In the genomic region with DNA sequence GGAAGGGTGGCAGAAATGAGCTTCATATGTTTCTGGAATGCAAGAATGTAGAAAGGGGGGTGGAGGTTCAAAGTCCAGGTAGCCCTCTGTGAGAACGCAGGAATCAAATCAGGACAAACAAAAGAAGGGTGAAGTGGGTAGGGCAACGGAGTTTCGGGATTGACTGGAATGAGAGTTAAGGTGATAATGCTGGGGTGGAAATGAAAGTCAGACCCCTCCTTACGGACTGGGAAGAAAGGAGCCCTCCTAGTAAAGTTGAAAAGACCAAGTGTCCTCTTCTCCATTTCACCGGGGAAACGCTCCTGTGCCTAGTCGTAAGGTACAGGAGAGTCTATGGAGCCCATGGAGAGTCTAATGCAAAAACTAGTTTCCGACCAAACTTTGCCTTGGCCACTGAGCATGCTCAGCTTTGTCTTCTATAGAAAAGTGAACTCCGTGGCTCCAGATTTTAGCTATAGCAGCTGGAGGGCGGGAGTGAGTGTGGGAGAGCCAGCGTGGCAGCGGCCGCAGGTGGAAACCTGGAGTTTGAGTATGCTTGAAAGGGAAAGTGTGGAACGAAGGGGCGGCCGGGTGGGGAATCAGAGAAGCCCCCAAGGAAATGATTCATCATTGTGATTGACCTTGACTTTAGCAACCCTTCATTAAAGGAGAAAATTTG, we compare ENCODE assay signal across 8 cellular contexts. TPM values are rescaled to one million over a fixed set of nuclear protein-coding genes. Genes with fewer than 3 reads are reported as not detected.
DNase-seq lines count a peak whose midpoint lies in the region; ATAC-seq, FAIRE-seq and TF ChIP-seq lines count a peak whose summit lies in the region.

No MANE protein-coding gene starts in this region.

- H3K27ac ChIP-seq in A549 (peak overlapping the region; percentile 95 to 97), PC-3 (ENCODE audit: low read length) (peak overlapping the region; percentile 66), heart left ventricle (peak overlapping the region in 6 of 12 donors; percentile 78 to 89 (median 84)), parathyroid adenoma (peak overlapping the region; percentile 79)

- intact Hi-C loops in PC-3 (cut with micrococcal nuclease) (loop anchor here (1.0 to 10.0 kb wide), 4 partner anchors 41 to 249 kb away; a partner anchor contains a TSS), heart left ventricle (cut with DNase I) (loop anchor here in 5 of 10 donors (5.0 to 10.0 kb wide), 3 partner anchors 131 to 249 kb away; a partner anchor contains a TSS)

- H2AFZ ChIP-seq in PC-3 (ENCODE audit: low read length) (peak overlapping the region; percentile 94), parathyroid adenoma (peak overlapping the region; percentile 85)

- peak overlapping the region; percentile 50 for H3K27ac Mint-ChIP-seq in activated naive CD8-positive, alpha-beta T cell treated with anti-CD3 and anti-CD28 coated beads for 36 hours

- H3K4me3 ChIP-seq in A549 (peak overlapping the region; percentile 88), PC-3 (ENCODE audit: low read length) (peak overlapping the region; percentile 86), heart left ventricle (peak overlapping the region; percentile 65 to 96 (median 85)), parathyroid adenoma (ENCODE audit: low read depth, low read length) (peak overlapping the region; percentile 74)

- no peak for TF ChIP-seq EP300 in A549 (IDR thresholded peaks at IDR 0.05)

- H3K36me3 ChIP-seq in PC-3 (ENCODE audit: low read depth, low read length) = no peaks in the 10 kb centered on the region
- H3K36me3 ChIP-seq in heart left ventricle = no peaks in the 10 kb centered on the region
- no peaks in the 10 kb centered on the region for H3K36me3 ChIP-seq in parathyroid adenoma (ENCODE audit: control insufficient read depth, insufficient read depth, low read length)

- CTCF ChIA-PET in A549 (lab: Yijun Ruan, JAX) = interaction anchor here (0.6 to 6.3 kb wide), 8 partner anchors 8 to 637 kb away, joined by 3 to 50 read pairs (median 3); no protein-coding TSS in a partner anchor
- CTCF ChIA-PET in PC-3 (lab: Charles Lee) = interaction anchor here (0.6 to 3.0 kb wide), 7 partner anchors 59 to 1368 kb away, joined by 3 to 42 read pairs (median 9); no protein-coding TSS in a partner anchor

- peaks cover 21% of the 10 kb centered on the region for H3K4me1 Mint-ChIP-seq in activated naive CD8-positive, alpha-beta T cell treated with anti-CD3 and anti-CD28 coated beads for 36 hours

- POLR2A ChIA-PET in A549 (lab: Yijun Ruan, JAX) (interaction anchor here (1.4 to 3.3 kb wide), 3 partner anchors 59 to 162 kb away, joined by 4 to 33 read pairs (median 11); no protein-coding TSS in a partner anchor), PC-3 (lab: Charles Lee; ENCODE audit: unreplicated experiment) (interaction anchor here (0.5 to 1.1 kb wide), 6 partner anchors 23 to 163 kb away, joined by 3 to 21 read pairs (median 4); no protein-coding TSS in a partner anchor)

- ATAC-seq in A549 (peak; percentile 76 to 78), GM18499 (IDR thresholded peaks at IDR 0.05; ENCODE audit: insufficient read depth, unreplicated experiment) (peak; percentile 26), PC-3 (peak; percentile 52), heart left ventricle (peak in 3 of 4 donors; percentile 18 to 49 (median 32)), GM21576 (IDR thresholded peaks at IDR 0.05; ENCODE audit: unreplicated experiment) (no peak)

- peaks cover 48% of the 10 kb centered on the region for H3K27me3 Mint-ChIP-seq in activated naive CD8-positive, alpha-beta T cell treated with anti-CD3 and anti-CD28 coated beads for 36 hours

- H3K4me2 ChIP-seq in A549 (peak overlapping the region; percentile 95), PC-3 (ENCODE audit: low read length) (peak overlapping the region; percentile 95), parathyroid adenoma (ENCODE audit: low read length) (peak overlapping the region; percentile 94)

- peaks cover 3% of the 10 kb centered on the region for H3K9me3 Mint-ChIP-seq in activated naive CD8-positive, alpha-beta T cell treated with anti-CD3 and anti-CD28 coated beads for 36 hours

- peaks cover 18% of the 10 kb centered on the region; the same call in 2 of the 3 replicates for H3K4me1 ChIP-seq in A549
- H3K4me1 ChIP-seq in PC-3 (ENCODE audit: insufficient read depth, low read length) = peaks cover 27% of the 10 kb centered on the region
- peaks cover 0 to 24% (median 11%) of the 10 kb centered on the region in 12 donors for H3K4me1 ChIP-seq in heart left ventricle
- H3K4me1 ChIP-seq in parathyroid adenoma = no peaks in the 10 kb centered on the region

- H3K27me3 ChIP-seq in PC-3 (ENCODE audit: low read length) = no peaks in the 10 kb centered on the region
- H3K27me3 ChIP-seq in heart left ventricle = peaks cover 0 to 3% (median 0%) of the 10 kb centered on the region in 9 donors
- no peaks in the 10 kb centered on the region for H3K27me3 ChIP-seq in parathyroid adenoma (ENCODE audit: control insufficient read depth, insufficient read depth, low read length)

- BruUV-seq in PC-3 (replicated peaks; lab: Mats Ljungman, UMichigan) = TSS peak; percentile 3

- H3K79me2 ChIP-seq in PC-3 (ENCODE audit: low read length) (peaks cover 47% of the 10 kb centered on the region), parathyroid adenoma (peaks cover 17% of the 10 kb centered on the region)

- TF ChIP-seq POLR2A in A549 (IDR thresholded peaks at IDR 0.05; ENCODE audit: low read length) = no peak
- TF ChIP-seq POLR2A in heart left ventricle (IDR thresholded peaks at IDR 0.05) = no peak

- DNase-seq in A549 (ENCODE audit: low read depth in 1 of 2, low spot score in 1 of 2) (peak; percentile 53 to 67), HuH-7.5 (ENCODE audit: low spot score) (peak; percentile 44), PC-3 (peak; percentile 86), heart left ventricle (peak in 4 of 5 donors; percentile 28 to 40 (median 36))
- peak; percentile 38 for DNase-seq in activated naive CD8-positive, alpha-beta T cell treated with anti-CD3 and anti-CD28 coated beads for 36 hours

- peak overlapping the region; percentile 96 for H3K4me3 Mint-ChIP-seq in activated naive CD8-positive, alpha-beta T cell treated with anti-CD3 and anti-CD28 coated beads for 36 hours

- TF ChIP-seq CTCF in A549 (IDR thresholded peaks at IDR 0.05) (no peak), PC-3 (conservative IDR thresholded peaks at IDR 0.05; ENCODE audit: low read depth, low read length) (no peak), heart left ventricle (IDR thresholded peaks at IDR 0.05) (peak in 1 of 12 donors; percentile 12), parathyroid adenoma (IDR thresholded peaks at IDR 0.05) (peak; percentile 8)

- TF ChIP-seq RAD21 in A549 (conservative IDR thresholded peaks at IDR 0.05 in 1 of 2, IDR thresholded peaks at IDR 0.05 in 1 of 2) = no peak

- H3K36me3 Mint-ChIP-seq in activated naive CD8-positive, alpha-beta T cell treated with anti-CD3 and anti-CD28 coated beads for 36 hours = peaks cover 5% of the 10 kb centered on the region

- no peaks in the 10 kb centered on the region for H3F3A ChIP-seq in PC-3 (ENCODE audit: low read length, unreplicated experiment)

- no peaks in the 10 kb centered on the region for H4K20me1 ChIP-seq in PC-3 (ENCODE audit: low read length)

- H3K9me3 ChIP-seq in A549 (no peaks in the 10 kb centered on the region; the same call in 2 of the 3 replicates), PC-3 (ENCODE audit: low read length) (0 out of 2 replicates have a peak, but pooled peaks cover 3% of the 10 kb centered on the region), heart left ventricle (peaks cover 0 to 19% (median 3%) of the 10 kb centered on the region in 12 donors), parathyroid adenoma (ENCODE audit: control insufficient read depth, low read length) (peaks cover 4% of the 10 kb centered on the region)

- WGBS in A549 (ENCODE audit: missing lambda C conversion rate) = under 1% methylated on average over 16 of the region's 16 CpGs
- WGBS in heart left ventricle, 4 donors = 1 to 2% (median 1%) methylated on average over 16 of the region's 16 CpGs

- H3K9me2 ChIP-seq in PC-3 (replicated peaks; ENCODE audit: low read length) = no peaks in the 10 kb centered on the region

- H3K9ac ChIP-seq in PC-3 (ENCODE audit: low read length) (peak overlapping the region; percentile 77), parathyroid adenoma (no peak overlapping the region)

- FAIRE-seq in A549 (lab: Jason Lieb, UNC) = no peak

TF ChIP-seq in A549, 52 proteins besides CTCF, POLR2A, EP300 and RAD21 (continues in another document):
- TF ChIP-seq, protein P1, sequence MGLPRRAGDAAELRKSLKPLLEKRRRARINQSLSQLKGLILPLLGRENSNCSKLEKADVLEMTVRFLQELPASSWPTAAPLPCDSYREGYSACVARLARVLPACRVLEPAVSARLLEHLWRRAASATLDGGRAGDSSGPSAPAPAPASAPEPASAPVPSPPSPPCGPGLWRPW (IDR thresholded peaks at IDR 0.05) = no peak
- TF ChIP-seq, protein P2, sequence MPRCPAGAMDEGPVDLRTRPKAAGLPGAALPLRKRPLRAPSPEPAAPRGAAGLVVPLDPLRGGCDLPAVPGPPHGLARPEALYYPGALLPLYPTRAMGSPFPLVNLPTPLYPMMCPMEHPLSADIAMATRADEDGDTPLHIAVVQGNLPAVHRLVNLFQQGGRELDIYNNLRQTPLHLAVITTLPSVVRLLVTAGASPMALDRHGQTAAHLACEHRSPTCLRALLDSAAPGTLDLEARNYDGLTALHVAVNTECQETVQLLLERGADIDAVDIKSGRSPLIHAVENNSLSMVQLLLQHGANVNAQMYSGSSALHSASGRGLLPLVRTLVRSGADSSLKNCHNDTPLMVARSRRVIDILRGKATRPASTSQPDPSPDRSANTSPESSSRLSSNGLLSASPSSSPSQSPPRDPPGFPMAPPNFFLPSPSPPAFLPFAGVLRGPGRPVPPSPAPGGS (IDR thresholded peaks at IDR 0.05) = 0 out of 3 replicates have a peak, but pooled peaks have one; percentile 33
- TF ChIP-seq, protein P3, sequence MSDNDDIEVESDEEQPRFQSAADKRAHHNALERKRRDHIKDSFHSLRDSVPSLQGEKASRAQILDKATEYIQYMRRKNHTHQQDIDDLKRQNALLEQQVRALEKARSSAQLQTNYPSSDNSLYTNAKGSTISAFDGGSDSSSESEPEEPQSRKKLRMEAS (IDR thresholded peaks at IDR 0.05) = peak; percentile 74
- TF ChIP-seq RFX5 (IDR thresholded peaks at IDR 0.05) = no peak

RNA-seq across cellular contexts. Expression of a gene that starts 1.4 kb away (rescaled TPM):
- polyA plus RNA-seq in A549 (2011; rRNA removed) = 7.3 and 8.0 TPM in 2 replicates
- polyA plus RNA-seq in A549 (2012; cell fraction: cytosol; rRNA removed) = 3.5 and 4.3 TPM in 2 replicates
- 4.0 and 5.1 TPM in 2 replicates for polyA plus RNA-seq in A549 (2012; cell fraction: nucleus; rRNA removed)
- 4.8 to 5.3 TPM (median 5.2 TPM) in 3 replicates for polyA plus RNA-seq in A549 (2017; fragmentation: RNase III; extraction: RNeasy Plus Mini Kit Qiagen cat#74134 plus additional on column Dnase treatment)
- polyA minus RNA-seq in A549 (2011; rRNA and poly(A)+ RNA removed) = 4.9 and 5.0 TPM in 2 replicates
- total RNA-seq in PC-3 (2014; rRNA removed) = 18.1 and 19.4 TPM in 2 replicates
- 1 to 10 TPM; 1.5 to 2.6 TPM for total RNA-seq in activated naive CD8-positive, alpha-beta T cell treated with anti-CD3 and anti-CD28 coated beads for 36 hours
- 10 to 100 TPM in 1 of 9 donors, 1 to 10 TPM in 8; 1.2 to 11.2 (median 3.6) TPM for total RNA-seq in heart left ventricle
- 1 to 10 TPM; 2.0 to 2.5 TPM for polyA plus RNA-seq in heart left ventricle

Comparison
In these comparisons a context has a peak if more than half of its experiments do, and no peak if none do; other contexts are left out.
1. DNase-seq: peak in every context shown above with its lines; median percentile 86 in PC-3; 60 in A549; 44 in HuH-7.5; 38 in activated naive CD8-positive, alpha-beta T cell treated with anti-CD3 and anti-CD28 coated beads for 36 hours; 36 in heart left ventricle.